In genomic region chr20:64104667-64105451, GRCh38 we compare ENCODE assay signal across 18 cellular contexts. TPM values are rescaled to one million over a fixed set of nuclear protein-coding genes. Genes with fewer than 3 reads are reported as not detected.
DNase-seq lines count a peak whose midpoint lies in the region; ATAC-seq and TF ChIP-seq lines count a peak whose summit lies in the region.
"Had no signal": no experiment of that assay in that cellular context is flagged by ENCODE, and none has a peak within 500 bp of the region (broad histone marks: within the 10 kb centered on the region; RNA-seq: fewer than 3 reads in every experiment).

No MANE protein-coding gene starts in this region.

- WGBS in heart right ventricle, 2 donors: 82 to 87% methylated on average over 25 of the region's 25 CpGs

- peaks cover 29 to 63% (median 50%) of the 10 kb centered on the region in 7 donors for H3K27me3 ChIP-seq in heart right ventricle

- CTCF ChIA-PET in GM10248 (lab: Yijun Ruan, JAX): no interaction called here

- no peak overlapping the region for H3K4me3 ChIP-seq in heart right ventricle

- H3K9me3 ChIP-seq in heart right ventricle: no peaks in the 10 kb centered on the region

- in situ Hi-C loops in ACHN (cut with HindIII; ENCODE audit: low pct_ligation_motif_present, low pct_unique_long_range_greater_than_20kb, low sequenced_read_pairs): no loop called here

- DNase-seq in Right ventricle myocardium inferior (ENCODE audit: missing footprints) (peak; percentile 51), heart right ventricle (no peak), cardiac septum (ENCODE audit: low spot score) (peak; percentile 71), omental fat pad (ENCODE audit: low spot score) (peak; percentile 13), ACHN (no peak), GM10248 (ENCODE audit: extremely low spot score) (no peak), NCI-H2196 (lab: John Stamatoyannopoulos, UW; ENCODE audit: unreplicated experiment) (no peak)
- DNase-seq: foreskin keratinocyte, GDM1, NCI-H1436 treated with DMSO at 0.1 percent for 48 hours, NCI-H446 had no signal

- POLR2A ChIA-PET in GM10248 (lab: Yijun Ruan, JAX): no interaction called here

- H3K4me1 ChIP-seq in heart right ventricle: peaks cover 0 to 13% (median 12%) of the 10 kb centered on the region in 9 donors
- H3K4me1 ChIP-seq: foreskin keratinocyte had no signal

- H3K36me3 ChIP-seq in heart right ventricle: no peaks in the 10 kb centered on the region

- H3K27ac ChIP-seq in heart right ventricle: no peak overlapping the region
- H3K27ac ChIP-seq: foreskin keratinocyte had no signal

- TF ChIP-seq CTCF in heart right ventricle (IDR thresholded peaks at IDR 0.05) (no peak), omental fat pad (IDR thresholded peaks at IDR 0.05) (no peak), GM10248 (IDR thresholded peaks at IDR 0.05; ENCODE audit: control extremely low read depth, extremely low read depth, low read depth, missing control alignments) (no peak)

- intact Hi-C loops in Right ventricle myocardium inferior (cut with DNase I): no loop called here
- intact Hi-C loops in heart right ventricle (cut with DNase I): no loop called here
- intact Hi-C loops in cardiac septum (cut with DNase I): no loop called here

- ATAC-seq in Right ventricle myocardium inferior (no peak), heart right ventricle (no peak), omental fat pad (ENCODE audit: low FRiP score) (no peak), GM21528 (IDR thresholded peaks at IDR 0.05; ENCODE audit: low FRiP score, unreplicated experiment) (no peak)
- ATAC-seq: activated CD4-positive, CD25-positive, alpha-beta regulatory T cell treated with anti-CD3 and anti-CD28 coated beads, Interleukin-2, amount 50 U/mL, for 24 hours; foreskin keratinocyte had no signal

RNA-seq across cellular contexts. Expression of gene NPBWR2, which starts 2.5 kb away (rescaled TPM):
- not detected for total RNA-seq in Right ventricle myocardium inferior
- total RNA-seq in heart right ventricle: not detected
- not detected for polyA plus RNA-seq in heart right ventricle
- total RNA-seq in cardiac septum: not detected
- not detected for total RNA-seq in omental fat pad
- total RNA-seq: activated T-helper 1 cell treated with anti-CD3 and anti-CD28 coated beads, Interleukin-12 subunit alpha, Interleukin-12 subunit beta, Interleukin-2, Interleukin-4 antibody, amounts not matched to agents 30 ng/mL and 10 ng/mL and 1 ng/mL, durations not matched to agents 14 hours and 24 hours and 36 hours; astrocyte; foreskin keratinocyte; H7; liver; pulmonary artery endothelial cell had no signal
- polyA plus RNA-seq: foreskin keratinocyte, liver had no signal

RNA-seq across cellular contexts. Expression of gene LKAAEAR1, which starts 20.7 kb away (rescaled TPM):
- not detected for total RNA-seq in Right ventricle myocardium inferior
- total RNA-seq in heart right ventricle: not detected
- under 1 TPM in 1 of 2 donors, not detected in 1; 0.12 TPM for polyA plus RNA-seq in heart right ventricle
- not detected for total RNA-seq in cardiac septum
- total RNA-seq in omental fat pad: under 1 TPM in 1 of 4 donors, not detected in 3; 0.65 TPM
- total RNA-seq: astrocyte, foreskin keratinocyte, liver, pulmonary artery endothelial cell had no signal

RNA-seq across cellular contexts. Expression of gene OPRL1, which starts 25.0 kb away (rescaled TPM):
- 0.49 TPM for total RNA-seq in Right ventricle myocardium inferior
- total RNA-seq in heart right ventricle: 1 to 10 TPM in 1 of 10 donors, under 1 TPM in 9; 0.27 to 1.3 (median 0.42) TPM
- under 1 TPM; 0.19 to 0.29 TPM for polyA plus RNA-seq in heart right ventricle
- total RNA-seq in cardiac septum: 0.48 TPM
- 1 to 10 TPM in 3 of 4 donors, under 1 TPM in 1; 0.96 to 4.4 (median 1.4) TPM for total RNA-seq in omental fat pad

RNA-seq across cellular contexts. Expression of gene RGS19, which starts 25.5 kb away (rescaled TPM):
- 6.6 TPM for total RNA-seq in Right ventricle myocardium inferior
- total RNA-seq in heart right ventricle: 10 to 100 TPM in 1 of 10 donors, 1 to 10 TPM in 9; 1.8 to 13.1 (median 3.3) TPM
- 1 to 10 TPM; 4.5 to 6.4 TPM for polyA plus RNA-seq in heart right ventricle
- 3.1 TPM for total RNA-seq in cardiac septum
- total RNA-seq in omental fat pad: 10 to 100 TPM; 14.0 to 45.1 (median 29.3) TPM

RNA-seq across cellular contexts. Expression of gene TCEA2, which starts 41.9 kb away (rescaled TPM):
- total RNA-seq in Right ventricle myocardium inferior: 39.0 TPM
- total RNA-seq in heart right ventricle: 10 to 100 TPM; 40.8 to 51.0 (median 44.9) TPM
- polyA plus RNA-seq in heart right ventricle: 10 to 100 TPM; 35.0 to 54.9 TPM
- total RNA-seq in cardiac septum: 66.0 TPM
- 10 to 100 TPM; 20.5 to 34.8 (median 23.4) TPM for total RNA-seq in omental fat pad

Comparison
In these comparisons a context has a peak if more than half of its experiments do, and no peak if none do; other contexts are left out.
1. DNase-seq: peak in Right ventricle myocardium inferior (single experiment), cardiac septum (single experiment) and omental fat pad (single experiment); none in heart right ventricle (0 of 2), ACHN (single experiment), GM10248 (single experiment) and NCI-H2196 (single experiment).